ENCODE assay signal across 2 cellular contexts in genomic region chrX:17930850-17931249, GRCh38.
TF ChIP-seq lines count a peak whose summit lies in the region.

No MANE protein-coding gene starts in this region.

TF ChIP-seq in HCT116, 20 proteins besides CTCF, POLR2A, EP300 and RAD21:
- TF ChIP-seq, protein P1, sequence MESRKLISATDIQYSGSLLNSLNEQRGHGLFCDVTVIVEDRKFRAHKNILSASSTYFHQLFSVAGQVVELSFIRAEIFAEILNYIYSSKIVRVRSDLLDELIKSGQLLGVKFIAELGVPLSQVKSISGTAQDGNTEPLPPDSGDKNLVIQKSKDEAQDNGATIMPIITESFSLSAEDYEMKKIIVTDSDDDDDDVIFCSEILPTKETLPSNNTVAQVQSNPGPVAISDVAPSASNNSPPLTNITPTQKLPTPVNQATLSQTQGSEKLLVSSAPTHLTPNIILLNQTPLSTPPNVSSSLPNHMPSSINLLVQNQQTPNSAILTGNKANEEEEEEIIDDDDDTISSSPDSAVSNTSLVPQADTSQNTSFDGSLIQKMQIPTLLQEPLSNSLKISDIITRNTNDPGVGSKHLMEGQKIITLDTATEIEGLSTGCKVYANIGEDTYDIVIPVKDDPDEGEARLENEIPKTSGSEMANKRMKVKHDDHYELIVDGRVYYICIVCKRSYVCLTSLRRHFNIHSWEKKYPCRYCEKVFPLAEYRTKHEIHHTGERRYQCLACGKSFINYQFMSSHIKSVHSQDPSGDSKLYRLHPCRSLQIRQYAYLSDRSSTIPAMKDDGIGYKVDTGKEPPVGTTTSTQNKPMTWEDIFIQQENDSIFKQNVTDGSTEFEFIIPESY (IDR thresholded peaks at IDR 0.05; ENCODE audit: extremely low read depth, insufficient replicate concordance, low read length) = no peak
- TF ChIP-seq JUND (IDR thresholded peaks at IDR 0.05) (no peak), ZNF274 (IDR thresholded peaks at IDR 0.05; ENCODE audit: low read depth, low read length) (no peak), ELF1 (IDR thresholded peaks at IDR 0.05; ENCODE audit: borderline replicate concordance, low read depth) (no peak)

TF ChIP-seq in H1, 55 proteins besides CTCF, POLR2A, EP300 and RAD21:
- TF ChIP-seq NANOG (IDR thresholded peaks at IDR 0.05; ENCODE audit: insufficient read depth, low read depth, low read length, poor library complexity, severe bottlenecking) (no peak), SP1 (IDR thresholded peaks at IDR 0.05; ENCODE audit: low read depth, low read length) (no peak), CHD1 (IDR thresholded peaks at IDR 0.05; ENCODE audit: low read depth, low read length) (no peak), SUZ12 (IDR thresholded peaks at IDR 0.05; ENCODE audit: low read length) (no peak)
- TF ChIP-seq, protein P2, sequence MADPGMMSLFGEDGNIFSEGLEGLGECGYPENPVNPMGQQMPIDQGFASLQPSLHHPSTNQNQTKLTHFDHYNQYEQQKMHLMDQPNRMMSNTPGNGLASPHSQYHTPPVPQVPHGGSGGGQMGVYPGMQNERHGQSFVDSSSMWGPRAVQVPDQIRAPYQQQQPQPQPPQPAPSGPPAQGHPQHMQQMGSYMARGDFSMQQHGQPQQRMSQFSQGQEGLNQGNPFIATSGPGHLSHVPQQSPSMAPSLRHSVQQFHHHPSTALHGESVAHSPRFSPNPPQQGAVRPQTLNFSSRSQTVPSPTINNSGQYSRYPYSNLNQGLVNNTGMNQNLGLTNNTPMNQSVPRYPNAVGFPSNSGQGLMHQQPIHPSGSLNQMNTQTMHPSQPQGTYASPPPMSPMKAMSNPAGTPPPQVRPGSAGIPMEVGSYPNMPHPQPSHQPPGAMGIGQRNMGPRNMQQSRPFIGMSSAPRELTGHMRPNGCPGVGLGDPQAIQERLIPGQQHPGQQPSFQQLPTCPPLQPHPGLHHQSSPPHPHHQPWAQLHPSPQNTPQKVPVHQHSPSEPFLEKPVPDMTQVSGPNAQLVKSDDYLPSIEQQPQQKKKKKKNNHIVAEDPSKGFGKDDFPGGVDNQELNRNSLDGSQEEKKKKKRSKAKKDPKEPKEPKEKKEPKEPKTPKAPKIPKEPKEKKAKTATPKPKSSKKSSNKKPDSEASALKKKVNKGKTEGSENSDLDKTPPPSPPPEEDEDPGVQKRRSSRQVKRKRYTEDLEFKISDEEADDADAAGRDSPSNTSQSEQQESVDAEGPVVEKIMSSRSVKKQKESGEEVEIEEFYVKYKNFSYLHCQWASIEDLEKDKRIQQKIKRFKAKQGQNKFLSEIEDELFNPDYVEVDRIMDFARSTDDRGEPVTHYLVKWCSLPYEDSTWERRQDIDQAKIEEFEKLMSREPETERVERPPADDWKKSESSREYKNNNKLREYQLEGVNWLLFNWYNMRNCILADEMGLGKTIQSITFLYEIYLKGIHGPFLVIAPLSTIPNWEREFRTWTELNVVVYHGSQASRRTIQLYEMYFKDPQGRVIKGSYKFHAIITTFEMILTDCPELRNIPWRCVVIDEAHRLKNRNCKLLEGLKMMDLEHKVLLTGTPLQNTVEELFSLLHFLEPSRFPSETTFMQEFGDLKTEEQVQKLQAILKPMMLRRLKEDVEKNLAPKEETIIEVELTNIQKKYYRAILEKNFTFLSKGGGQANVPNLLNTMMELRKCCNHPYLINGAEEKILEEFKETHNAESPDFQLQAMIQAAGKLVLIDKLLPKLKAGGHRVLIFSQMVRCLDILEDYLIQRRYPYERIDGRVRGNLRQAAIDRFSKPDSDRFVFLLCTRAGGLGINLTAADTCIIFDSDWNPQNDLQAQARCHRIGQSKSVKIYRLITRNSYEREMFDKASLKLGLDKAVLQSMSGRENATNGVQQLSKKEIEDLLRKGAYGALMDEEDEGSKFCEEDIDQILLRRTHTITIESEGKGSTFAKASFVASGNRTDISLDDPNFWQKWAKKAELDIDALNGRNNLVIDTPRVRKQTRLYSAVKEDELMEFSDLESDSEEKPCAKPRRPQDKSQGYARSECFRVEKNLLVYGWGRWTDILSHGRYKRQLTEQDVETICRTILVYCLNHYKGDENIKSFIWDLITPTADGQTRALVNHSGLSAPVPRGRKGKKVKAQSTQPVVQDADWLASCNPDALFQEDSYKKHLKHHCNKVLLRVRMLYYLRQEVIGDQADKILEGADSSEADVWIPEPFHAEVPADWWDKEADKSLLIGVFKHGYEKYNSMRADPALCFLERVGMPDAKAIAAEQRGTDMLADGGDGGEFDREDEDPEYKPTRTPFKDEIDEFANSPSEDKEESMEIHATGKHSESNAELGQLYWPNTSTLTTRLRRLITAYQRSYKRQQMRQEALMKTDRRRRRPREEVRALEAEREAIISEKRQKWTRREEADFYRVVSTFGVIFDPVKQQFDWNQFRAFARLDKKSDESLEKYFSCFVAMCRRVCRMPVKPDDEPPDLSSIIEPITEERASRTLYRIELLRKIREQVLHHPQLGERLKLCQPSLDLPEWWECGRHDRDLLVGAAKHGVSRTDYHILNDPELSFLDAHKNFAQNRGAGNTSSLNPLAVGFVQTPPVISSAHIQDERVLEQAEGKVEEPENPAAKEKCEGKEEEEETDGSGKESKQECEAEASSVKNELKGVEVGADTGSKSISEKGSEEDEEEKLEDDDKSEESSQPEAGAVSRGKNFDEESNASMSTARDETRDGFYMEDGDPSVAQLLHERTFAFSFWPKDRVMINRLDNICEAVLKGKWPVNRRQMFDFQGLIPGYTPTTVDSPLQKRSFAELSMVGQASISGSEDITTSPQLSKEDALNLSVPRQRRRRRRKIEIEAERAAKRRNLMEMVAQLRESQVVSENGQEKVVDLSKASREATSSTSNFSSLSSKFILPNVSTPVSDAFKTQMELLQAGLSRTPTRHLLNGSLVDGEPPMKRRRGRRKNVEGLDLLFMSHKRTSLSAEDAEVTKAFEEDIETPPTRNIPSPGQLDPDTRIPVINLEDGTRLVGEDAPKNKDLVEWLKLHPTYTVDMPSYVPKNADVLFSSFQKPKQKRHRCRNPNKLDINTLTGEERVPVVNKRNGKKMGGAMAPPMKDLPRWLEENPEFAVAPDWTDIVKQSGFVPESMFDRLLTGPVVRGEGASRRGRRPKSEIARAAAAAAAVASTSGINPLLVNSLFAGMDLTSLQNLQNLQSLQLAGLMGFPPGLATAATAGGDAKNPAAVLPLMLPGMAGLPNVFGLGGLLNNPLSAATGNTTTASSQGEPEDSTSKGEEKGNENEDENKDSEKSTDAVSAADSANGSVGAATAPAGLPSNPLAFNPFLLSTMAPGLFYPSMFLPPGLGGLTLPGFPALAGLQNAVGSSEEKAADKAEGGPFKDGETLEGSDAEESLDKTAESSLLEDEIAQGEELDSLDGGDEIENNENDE (IDR thresholded peaks at IDR 0.05; ENCODE audit: insufficient replicate concordance, low read length) = no peak
